ENCODE assay signal across 1 cellular context in the genomic region with DNA sequence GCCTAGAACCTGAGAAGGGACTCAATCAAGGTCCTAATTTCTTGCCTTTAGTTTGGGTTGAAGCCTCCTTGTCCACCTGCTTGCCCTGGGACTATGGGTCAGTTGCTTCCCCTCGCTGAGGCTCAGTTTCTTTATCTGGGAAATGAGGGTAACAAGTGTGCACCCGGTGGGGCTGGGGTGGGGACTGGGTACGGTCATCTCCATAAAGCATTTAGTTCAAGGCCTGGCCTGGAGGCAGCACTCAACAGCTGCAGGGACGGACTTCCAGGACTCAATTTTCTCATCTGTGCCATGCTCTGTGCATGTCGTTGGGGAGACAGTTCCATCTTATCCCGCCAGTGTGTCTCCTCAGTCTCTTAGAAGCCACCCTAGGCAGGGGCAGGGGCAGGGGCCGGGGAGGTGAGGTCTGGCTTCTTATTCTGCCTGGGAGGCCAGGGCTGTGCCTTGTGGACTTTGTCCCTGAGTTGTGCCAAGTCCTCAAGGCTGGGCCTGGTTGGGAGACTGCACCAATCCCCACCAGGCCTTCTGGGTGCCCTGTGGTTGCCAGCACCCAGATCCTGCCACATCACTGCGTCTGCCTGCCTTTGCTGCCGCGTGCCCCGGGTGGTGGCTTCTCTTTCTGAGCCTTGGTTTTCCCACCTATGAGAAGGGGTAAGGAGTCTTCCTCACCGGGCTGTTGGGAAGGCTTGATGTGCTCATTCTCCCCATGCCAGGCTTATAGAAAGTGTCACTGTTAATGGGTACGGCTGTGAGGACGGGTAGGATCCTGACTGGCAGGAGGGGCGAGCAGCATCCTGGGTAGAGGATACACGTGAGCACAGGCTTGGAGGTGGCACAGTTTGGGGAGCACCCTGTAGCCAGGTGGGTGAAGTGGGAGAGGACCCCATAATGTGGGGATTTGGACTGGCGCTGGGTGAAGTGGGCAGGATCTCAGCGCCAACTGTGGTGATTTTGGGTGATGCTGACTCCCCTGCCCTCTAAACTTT.
TF ChIP-seq lines count a peak whose summit lies in the region.

No MANE protein-coding gene starts in this region.

TF ChIP-seq in GM12878, 131 proteins besides CTCF, POLR2A, EP300 and RAD21:
- no peak for TF ChIP-seq SIX5 (IDR thresholded peaks at IDR 0.05; ENCODE audit: low read depth, low read length, severe bottlenecking)
- TF ChIP-seq TARDBP (IDR thresholded peaks at IDR 0.05; ENCODE audit: borderline replicate concordance): no peak
- no peak for TF ChIP-seq KAT2A (conservative IDR thresholded peaks at IDR 0.05; ENCODE audit: control insufficient read depth, low read depth, low read length)
- no peak for TF ChIP-seq SREBF1 (IDR thresholded peaks at IDR 0.05; ENCODE audit: low read length)
- TF ChIP-seq, protein P1, sequence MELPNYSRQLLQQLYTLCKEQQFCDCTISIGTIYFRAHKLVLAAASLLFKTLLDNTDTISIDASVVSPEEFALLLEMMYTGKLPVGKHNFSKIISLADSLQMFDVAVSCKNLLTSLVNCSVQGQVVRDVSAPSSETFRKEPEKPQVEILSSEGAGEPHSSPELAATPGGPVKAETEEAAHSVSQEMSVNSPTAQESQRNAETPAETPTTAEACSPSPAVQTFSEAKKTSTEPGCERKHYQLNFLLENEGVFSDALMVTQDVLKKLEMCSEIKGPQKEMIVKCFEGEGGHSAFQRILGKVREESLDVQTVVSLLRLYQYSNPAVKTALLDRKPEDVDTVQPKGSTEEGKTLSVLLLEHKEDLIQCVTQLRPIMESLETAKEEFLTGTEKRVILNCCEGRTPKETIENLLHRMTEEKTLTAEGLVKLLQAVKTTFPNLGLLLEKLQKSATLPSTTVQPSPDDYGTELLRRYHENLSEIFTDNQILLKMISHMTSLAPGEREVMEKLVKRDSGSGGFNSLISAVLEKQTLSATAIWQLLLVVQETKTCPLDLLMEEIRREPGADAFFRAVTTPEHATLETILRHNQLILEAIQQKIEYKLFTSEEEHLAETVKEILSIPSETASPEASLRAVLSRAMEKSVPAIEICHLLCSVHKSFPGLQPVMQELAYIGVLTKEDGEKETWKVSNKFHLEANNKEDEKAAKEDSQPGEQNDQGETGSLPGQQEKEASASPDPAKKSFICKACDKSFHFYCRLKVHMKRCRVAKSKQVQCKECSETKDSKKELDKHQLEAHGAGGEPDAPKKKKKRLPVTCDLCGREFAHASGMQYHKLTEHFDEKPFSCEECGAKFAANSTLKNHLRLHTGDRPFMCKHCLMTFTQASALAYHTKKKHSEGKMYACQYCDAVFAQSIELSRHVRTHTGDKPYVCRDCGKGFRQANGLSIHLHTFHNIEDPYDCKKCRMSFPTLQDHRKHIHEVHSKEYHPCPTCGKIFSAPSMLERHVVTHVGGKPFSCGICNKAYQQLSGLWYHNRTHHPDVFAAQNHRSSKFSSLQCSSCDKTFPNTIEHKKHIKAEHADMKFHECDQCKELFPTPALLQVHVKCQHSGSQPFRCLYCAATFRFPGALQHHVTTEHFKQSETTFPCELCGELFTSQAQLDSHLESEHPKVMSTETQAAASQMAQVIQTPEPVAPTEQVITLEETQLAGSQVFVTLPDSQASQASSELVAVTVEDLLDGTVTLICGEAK (IDR thresholded peaks at IDR 0.05; ENCODE audit: borderline replicate concordance): no peak
- no peak for TF ChIP-seq CREB1 (IDR thresholded peaks at IDR 0.05; ENCODE audit: low read depth)
- TF ChIP-seq, protein P2, sequence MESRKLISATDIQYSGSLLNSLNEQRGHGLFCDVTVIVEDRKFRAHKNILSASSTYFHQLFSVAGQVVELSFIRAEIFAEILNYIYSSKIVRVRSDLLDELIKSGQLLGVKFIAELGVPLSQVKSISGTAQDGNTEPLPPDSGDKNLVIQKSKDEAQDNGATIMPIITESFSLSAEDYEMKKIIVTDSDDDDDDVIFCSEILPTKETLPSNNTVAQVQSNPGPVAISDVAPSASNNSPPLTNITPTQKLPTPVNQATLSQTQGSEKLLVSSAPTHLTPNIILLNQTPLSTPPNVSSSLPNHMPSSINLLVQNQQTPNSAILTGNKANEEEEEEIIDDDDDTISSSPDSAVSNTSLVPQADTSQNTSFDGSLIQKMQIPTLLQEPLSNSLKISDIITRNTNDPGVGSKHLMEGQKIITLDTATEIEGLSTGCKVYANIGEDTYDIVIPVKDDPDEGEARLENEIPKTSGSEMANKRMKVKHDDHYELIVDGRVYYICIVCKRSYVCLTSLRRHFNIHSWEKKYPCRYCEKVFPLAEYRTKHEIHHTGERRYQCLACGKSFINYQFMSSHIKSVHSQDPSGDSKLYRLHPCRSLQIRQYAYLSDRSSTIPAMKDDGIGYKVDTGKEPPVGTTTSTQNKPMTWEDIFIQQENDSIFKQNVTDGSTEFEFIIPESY (IDR thresholded peaks at IDR 0.05): no peak
- TF ChIP-seq, protein P3, sequence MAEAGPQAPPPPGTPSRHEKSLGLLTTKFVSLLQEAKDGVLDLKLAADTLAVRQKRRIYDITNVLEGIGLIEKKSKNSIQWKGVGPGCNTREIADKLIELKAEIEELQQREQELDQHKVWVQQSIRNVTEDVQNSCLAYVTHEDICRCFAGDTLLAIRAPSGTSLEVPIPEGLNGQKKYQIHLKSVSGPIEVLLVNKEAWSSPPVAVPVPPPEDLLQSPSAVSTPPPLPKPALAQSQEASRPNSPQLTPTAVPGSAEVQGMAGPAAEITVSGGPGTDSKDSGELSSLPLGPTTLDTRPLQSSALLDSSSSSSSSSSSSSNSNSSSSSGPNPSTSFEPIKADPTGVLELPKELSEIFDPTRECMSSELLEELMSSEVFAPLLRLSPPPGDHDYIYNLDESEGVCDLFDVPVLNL (IDR thresholded peaks at IDR 0.05; ENCODE audit: low read depth, low read length): no peak
- TF ChIP-seq KDM1A (IDR thresholded peaks at IDR 0.05; ENCODE audit: borderline replicate concordance): no peak
- no peak for TF ChIP-seq RCOR1 (conservative IDR thresholded peaks at IDR 0.05; ENCODE audit: low read depth, low read length)
- TF ChIP-seq, protein P4, sequence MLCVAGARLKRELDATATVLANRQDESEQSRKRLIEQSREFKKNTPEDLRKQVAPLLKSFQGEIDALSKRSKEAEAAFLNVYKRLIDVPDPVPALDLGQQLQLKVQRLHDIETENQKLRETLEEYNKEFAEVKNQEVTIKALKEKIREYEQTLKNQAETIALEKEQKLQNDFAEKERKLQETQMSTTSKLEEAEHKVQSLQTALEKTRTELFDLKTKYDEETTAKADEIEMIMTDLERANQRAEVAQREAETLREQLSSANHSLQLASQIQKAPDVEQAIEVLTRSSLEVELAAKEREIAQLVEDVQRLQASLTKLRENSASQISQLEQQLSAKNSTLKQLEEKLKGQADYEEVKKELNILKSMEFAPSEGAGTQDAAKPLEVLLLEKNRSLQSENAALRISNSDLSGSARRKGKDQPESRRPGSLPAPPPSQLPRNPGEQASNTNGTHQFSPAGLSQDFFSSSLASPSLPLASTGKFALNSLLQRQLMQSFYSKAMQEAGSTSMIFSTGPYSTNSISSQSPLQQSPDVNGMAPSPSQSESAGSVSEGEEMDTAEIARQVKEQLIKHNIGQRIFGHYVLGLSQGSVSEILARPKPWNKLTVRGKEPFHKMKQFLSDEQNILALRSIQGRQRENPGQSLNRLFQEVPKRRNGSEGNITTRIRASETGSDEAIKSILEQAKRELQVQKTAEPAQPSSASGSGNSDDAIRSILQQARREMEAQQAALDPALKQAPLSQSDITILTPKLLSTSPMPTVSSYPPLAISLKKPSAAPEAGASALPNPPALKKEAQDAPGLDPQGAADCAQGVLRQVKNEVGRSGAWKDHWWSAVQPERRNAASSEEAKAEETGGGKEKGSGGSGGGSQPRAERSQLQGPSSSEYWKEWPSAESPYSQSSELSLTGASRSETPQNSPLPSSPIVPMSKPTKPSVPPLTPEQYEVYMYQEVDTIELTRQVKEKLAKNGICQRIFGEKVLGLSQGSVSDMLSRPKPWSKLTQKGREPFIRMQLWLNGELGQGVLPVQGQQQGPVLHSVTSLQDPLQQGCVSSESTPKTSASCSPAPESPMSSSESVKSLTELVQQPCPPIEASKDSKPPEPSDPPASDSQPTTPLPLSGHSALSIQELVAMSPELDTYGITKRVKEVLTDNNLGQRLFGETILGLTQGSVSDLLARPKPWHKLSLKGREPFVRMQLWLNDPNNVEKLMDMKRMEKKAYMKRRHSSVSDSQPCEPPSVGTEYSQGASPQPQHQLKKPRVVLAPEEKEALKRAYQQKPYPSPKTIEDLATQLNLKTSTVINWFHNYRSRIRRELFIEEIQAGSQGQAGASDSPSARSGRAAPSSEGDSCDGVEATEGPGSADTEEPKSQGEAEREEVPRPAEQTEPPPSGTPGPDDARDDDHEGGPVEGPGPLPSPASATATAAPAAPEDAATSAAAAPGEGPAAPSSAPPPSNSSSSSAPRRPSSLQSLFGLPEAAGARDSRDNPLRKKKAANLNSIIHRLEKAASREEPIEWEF (IDR thresholded peaks at IDR 0.05; ENCODE audit: insufficient replicate concordance, low read depth, low read length): no peak
- no peak for TF ChIP-seq RAD51 (IDR thresholded peaks at IDR 0.05)
TF ChIP-seq in GM12878: peak in this region for 0.
